8 cellular contexts compared by ENCODE assay signal in the genomic region with DNA sequence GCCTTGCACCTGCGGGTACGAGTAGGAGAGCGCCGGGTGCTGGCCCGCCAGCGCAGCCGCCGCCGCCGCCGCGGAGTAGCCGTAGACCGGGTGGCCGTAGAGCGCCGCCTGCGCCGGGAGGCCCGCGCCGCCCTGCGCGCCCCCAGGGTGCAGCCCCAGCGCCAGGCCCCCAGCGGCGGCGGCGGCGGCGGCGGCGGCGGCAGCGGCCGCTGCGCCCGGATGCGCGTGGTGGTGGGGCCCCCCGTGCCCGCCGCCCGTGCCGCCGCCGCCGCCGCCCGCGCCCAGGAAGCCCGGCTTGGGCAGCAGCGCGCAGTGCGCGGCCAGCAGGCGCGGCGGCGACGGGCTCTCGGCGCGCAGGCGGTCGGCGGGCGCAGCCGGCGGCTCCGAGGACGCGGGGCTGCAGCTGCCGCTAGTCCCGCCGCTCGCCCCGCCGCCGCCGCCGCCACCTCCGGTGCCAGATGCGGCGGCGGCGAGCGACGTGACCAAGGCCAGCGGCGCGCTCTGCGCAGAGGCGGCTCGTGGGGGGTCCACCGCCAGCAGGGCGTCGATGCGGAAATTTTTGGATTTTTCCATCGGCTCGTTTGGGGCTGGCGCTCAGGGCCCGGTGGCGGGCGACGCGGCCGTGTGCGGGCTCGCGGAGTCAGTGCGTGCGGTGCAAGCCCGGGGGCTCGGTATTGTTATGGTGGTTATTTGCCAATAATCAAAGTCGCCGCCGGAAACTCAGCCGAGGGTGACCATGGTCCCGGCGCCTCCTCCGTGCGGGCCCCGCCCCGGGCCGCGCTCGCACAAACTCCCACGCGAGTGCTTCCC. TPM values are rescaled to one million over a fixed set of nuclear protein-coding genes. Genes with fewer than 3 reads are reported as not detected.
DNase-seq lines count a peak whose midpoint lies in the region; ATAC-seq, FAIRE-seq and TF ChIP-seq lines count a peak whose summit lies in the region.

No MANE protein-coding gene starts in this region.

- FAIRE-seq in HepG2 (lab: Jason Lieb, UNC), result no peak

- no peak overlapping the region for H2AFZ ChIP-seq in HepG2 (ENCODE audit: low read length)

- TF ChIP-seq EP300 in HepG2 (IDR thresholded peaks at IDR 0.05; ENCODE audit: low read depth in 2 of 2, low read length in 2 of 2), result no peak
- no peak for TF ChIP-seq EP300 in HepG2 (CRISPR knock-in tag; IDR thresholded peaks at IDR 0.05; ENCODE audit: borderline replicate concordance)

- TF ChIP-seq CTCF in VCaP (conservative IDR thresholded peaks at IDR 0.05), result no peak
- no peak for TF ChIP-seq CTCF in HepG2 (CRISPR knock-in tag; IDR thresholded peaks at IDR 0.05)

- H3K9me3 ChIP-seq in HepG2 (ENCODE audit: low read length), result no peaks in the 10 kb centered on the region

- no peak for TF ChIP-seq RAD21 in HepG2 (CRISPR knock-in tag; IDR thresholded peaks at IDR 0.05)

- WGBS in HepG2 (ENCODE audit: low lambda C conversion rate), result 37% methylated on average over 27 of the region's 130 CpGs

- no TSS peak for BruUV-seq in HepG2 (replicated peaks; lab: Mats Ljungman, UMichigan)

- POLR2A ChIA-PET in HepG2 (lab: Yijun Ruan, JAX), result interaction anchor here (0.5 to 2.7 kb wide), 4 partner anchors 10 to 116 kb away, joined by 3 to 14 read pairs (median 4); no protein-coding TSS in a partner anchor

- ATAC-seq in HG02938 (IDR thresholded peaks at IDR 0.05; ENCODE audit: unreplicated experiment) (peak; percentile 33), HepG2 (peak; percentile 3; the same call in 2 of the 3 replicates)

- no peak for DNase-seq in activated naive CD4-positive, alpha-beta T cell treated with Interleukin-2 at 50 U/mL for 16 hours
- no peak for DNase-seq in HepG2 (ENCODE audit: low spot score)
- no peak for DNase-seq in cerebellum (ENCODE audit: low spot score)
- DNase-seq in midbrain (lab: John Stamatoyannopoulos, UW), result no peak
- no peak for DNase-seq in epidermal melanocyte (ENCODE audit: insufficient read length, low spot score)

- H3K4me2 ChIP-seq in HepG2 (ENCODE audit: low read depth, low read length), result peak overlapping the region; percentile 68

- intact Hi-C loops in HepG2 (cut with micrococcal nuclease; ENCODE audit: unreplicated experiment), result loop anchor here (2.0 to 10.0 kb wide), 3 partner anchors 21 to 125 kb away; partner anchors contain the start of gene UBE3C

- H3K27me3 Mint-ChIP-seq in activated naive CD4-positive, alpha-beta T cell treated with anti-CD3 and anti-CD28 coated beads, Interleukin-2, amount 50 U/mL, for 24 hours, result peaks cover 46% of the 10 kb centered on the region

- peaks cover 13% of the 10 kb centered on the region for H3K79me2 ChIP-seq in HepG2 (ENCODE audit: insufficient read depth, low read length)

- in situ Hi-C loops in HepG2 (cut with HindIII; ENCODE audit: extremely low pct_ligation_motif_present, low pct_unique_long_range_greater_than_20kb), result no loop called here

- peak overlapping the region; percentile 67 for H3K9ac ChIP-seq in HepG2 (ENCODE audit: insufficient read depth, low read depth, low read length)

- TF ChIP-seq POLR2A in HepG2 (IDR thresholded peaks at IDR 0.05; ENCODE audit: insufficient read depth in 1 of 2, low read depth in 2 of 2, low read length in 2 of 2), result 0 out of 4 replicates have a peak, but pooled peaks of 1 of the 2 experiments have one; percentile 49

- H3K4me3 ChIP-seq in HepG2 (replicated peaks in 1 of 3; ENCODE audit: insufficient read depth in 1 of 3, low read depth in 2 of 3, low read length in 3 of 3), result peak overlapping the region; percentile 65 to 75 (median 67); a peak in 5 of 6 replicates

- peak overlapping the region; percentile 42 for H3K4me3 Mint-ChIP-seq in activated naive CD4-positive, alpha-beta T cell treated with anti-CD3 and anti-CD28 coated beads, Interleukin-2, amount 50 U/mL, for 24 hours

- H3K4me1 ChIP-seq in HepG2 (ENCODE audit: insufficient read depth, low read length), result peaks cover 66% of the 10 kb centered on the region

- H3K36me3 ChIP-seq in HepG2 (replicated peaks in 1 of 2; ENCODE audit: control insufficient read depth in 1 of 2, insufficient read depth in 2 of 2, low read length in 2 of 2), result 0 out of 5 replicates have a peak, but pooled peaks cover 0 to 6% of the 10 kb centered on the region in 2 experiments

- H3K9me3 Mint-ChIP-seq in activated naive CD4-positive, alpha-beta T cell treated with anti-CD3 and anti-CD28 coated beads, Interleukin-2, amount 50 U/mL, for 24 hours, result no peaks in the 10 kb centered on the region

- peaks cover 6 to 45% of the 10 kb centered on the region in 2 experiments; a peak in 4 of 5 replicates for H3K27me3 ChIP-seq in HepG2 (ENCODE audit: control insufficient read depth in 1 of 2, insufficient read depth in 2 of 2, low read length in 2 of 2)

- H3K27ac ChIP-seq in VCaP (peak overlapping the region; percentile 96), HepG2 (ENCODE audit: extremely low read length, insufficient read depth, low read length) (peak overlapping the region; percentile 61)

- peaks cover 6% of the 10 kb centered on the region for H4K20me1 ChIP-seq in HepG2 (ENCODE audit: insufficient read depth, low read length)

- H3K4me1 Mint-ChIP-seq in activated naive CD4-positive, alpha-beta T cell treated with anti-CD3 and anti-CD28 coated beads, Interleukin-2, amount 50 U/mL, for 24 hours, result peaks cover 15% of the 10 kb centered on the region

- no peaks in the 10 kb centered on the region for H3K36me3 Mint-ChIP-seq in activated naive CD4-positive, alpha-beta T cell treated with anti-CD3 and anti-CD28 coated beads, Interleukin-2, amount 50 U/mL, for 24 hours

- CTCF ChIA-PET in HepG2 (lab: Yijun Ruan, JAX; ENCODE audit: low intra/inter-chr PET ratio, low total read pairs), result no interaction called here

- H3K27ac Mint-ChIP-seq in activated naive CD4-positive, alpha-beta T cell treated with anti-CD3 and anti-CD28 coated beads, Interleukin-2, amount 50 U/mL, for 24 hours, result no peak overlapping the region

TF ChIP-seq in HepG2, 621 proteins besides CTCF, POLR2A, EP300 and RAD21 (continues in another document):
- TF ChIP-seq, protein P1, sequence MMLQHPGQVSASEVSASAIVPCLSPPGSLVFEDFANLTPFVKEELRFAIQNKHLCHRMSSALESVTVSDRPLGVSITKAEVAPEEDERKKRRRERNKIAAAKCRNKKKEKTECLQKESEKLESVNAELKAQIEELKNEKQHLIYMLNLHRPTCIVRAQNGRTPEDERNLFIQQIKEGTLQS (CRISPR knock-in tag; IDR thresholded peaks at IDR 0.05), result no peak
- TF ChIP-seq ZSCAN12 (CRISPR knock-in tag; IDR thresholded peaks at IDR 0.05) (no peak), RAD51 (IDR thresholded peaks at IDR 0.05; ENCODE audit: borderline replicate concordance) (no peak), CSRNP2 (CRISPR knock-in tag; conservative IDR thresholded peaks at IDR 0.05; ENCODE audit: low read depth) (no peak), TAF1 (CRISPR knock-in tag; IDR thresholded peaks at IDR 0.05) (no peak), SMYD3 (CRISPR knock-in tag; IDR thresholded peaks at IDR 0.05) (no peak), ELK4 (CRISPR knock-in tag; IDR thresholded peaks at IDR 0.05; ENCODE audit: borderline replicate concordance) (no peak)

RNA-seq across cellular contexts. Expression of gene MNX1, which starts 0.5 kb away (rescaled TPM):
- total RNA-seq in HepG2 (2016; rRNA removed; fragmentation: Illumina TruSeq; extraction: Trizol) (3.6 and 6.1 TPM in 2 replicates), cerebellum (not detected)
- total RNA-seq in HepG2 (2016; cell fraction: cytosol; rRNA removed; fragmentation: Illumina TruSeq; extraction: Trizol; ENCODE audit: low read depth), result 2.4 and 2.5 TPM in 2 replicates
- 3.4 and 9.7 TPM in 2 replicates for total RNA-seq in HepG2 (2016; cell fraction: insoluble cytoplasmic fraction; rRNA removed; fragmentation: Illumina TruSeq; extraction: Trizol)
- 4.5 and 5.6 TPM in 2 replicates for total RNA-seq in HepG2 (2016; cell fraction: membrane; rRNA removed; fragmentation: Illumina TruSeq; extraction: Trizol)
- total RNA-seq in HepG2 (2016; cell fraction: nucleus; rRNA removed; fragmentation: Illumina TruSeq; extraction: Trizol), result 6.7 and 7.4 TPM in 2 replicates
- 0.91 and 0.94 TPM in 2 replicates for polyA plus RNA-seq in HepG2 (2011; rRNA removed)
- polyA plus RNA-seq in HepG2 (2011; cell fraction: cytosol; rRNA removed), result 0.37 and 1.0 TPM in 2 replicates
- polyA plus RNA-seq in HepG2 (2011; cell fraction: nucleus; rRNA removed), result 3.8 and 4.5 TPM in 2 replicates
- polyA plus RNA-seq in HepG2 (2012), result 1.7 and 2.4 TPM in 2 replicates
- 2.2 and 3.2 TPM in 2 replicates for polyA plus RNA-seq in HepG2 (2016; cell fraction: cytosol; fragmentation: Illumina TruSeq; extraction: Trizol; ENCODE audit: low read depth)
- 6.3 and 6.7 TPM in 2 replicates for polyA plus RNA-seq in HepG2 (2016; cell fraction: insoluble cytoplasmic fraction; fragmentation: Illumina TruSeq; extraction: Trizol; ENCODE audit: low read depth)
- 4.5 and 4.8 TPM in 2 replicates for polyA plus RNA-seq in HepG2 (2016; cell fraction: membrane; fragmentation: Illumina TruSeq; extraction: Trizol; ENCODE audit: low read depth)
- polyA plus RNA-seq in HepG2 (2016; cell fraction: nucleus; fragmentation: Illumina TruSeq; extraction: Trizol; ENCODE audit: insufficient read depth, low read depth), result 16.6 TPM in 2 replicates
- 0.98 and 1.5 TPM in 2 replicates for polyA minus RNA-seq in HepG2 (2011; rRNA and poly(A)+ RNA removed; ENCODE audit: low replicate concordance)
- polyA minus RNA-seq in HepG2 (2011; cell fraction: cytosol; rRNA and poly(A)+ RNA removed), result 0.89 and 1.6 TPM in 2 replicates
- polyA minus RNA-seq in HepG2 (2011; cell fraction: nucleus; rRNA and poly(A)+ RNA removed), result 3.2 and 7.9 TPM in 2 replicates
